In genomic region chr2:66344087-66344663, GRCh38 we compare ENCODE assay signal across 19 cellular contexts.
A peak's percentile ranks its signal among the peaks of the same experiment; 100 is the strongest.
DNase-seq lines count a peak whose midpoint lies in the region; ATAC-seq and TF ChIP-seq lines count a peak whose summit lies in the region.
"Had no signal": no experiment of that assay in that cellular context is flagged by ENCODE, and none has a peak within 500 bp of the region (broad histone marks: within the 10 kb centered on the region; RNA-seq: fewer than 3 reads in every experiment).

No MANE protein-coding gene starts in this region.

- H3K27ac ChIP-seq in A673 (ENCODE audit: low read depth, low read length, poor library complexity, severe bottlenecking) = no peak overlapping the region
- no peak overlapping the region for H3K27ac ChIP-seq in HEK293 (ENCODE audit: extremely low read depth, low read depth, low read length)
- H3K27ac ChIP-seq: BLaER1 treated with 17β-estradiol and CSF1 and Interleukin-3, amounts not matched to agents 10 nM and 100 nM; Peyer's patch; SJCRH30 had no signal

- peak; percentile 60 for ATAC-seq in esophagus mucosa
- ATAC-seq: HCT116 had no signal

- no TSS peak for BruUV-seq in A673 (replicated peaks; lab: Mats Ljungman, UMichigan)

- DNase-seq in A673 (ENCODE audit: low spot score) = peak; percentile 36
- peak; percentile 14 for DNase-seq in NCI-H69 (lab: John Stamatoyannopoulos, UW)
- DNase-seq in stimulated activated CD4-positive, alpha-beta T cell treated with anti-CD3 and anti-CD28 coated beads, Interleukin-2, amount 100 ng/mL, for 48 hours = no peak
- DNase-seq in islet precursor cell = no peak
- no peak for DNase-seq in AG08395 (ENCODE audit: low spot score)
- DNase-seq: ACHN; CD4-positive, alpha-beta memory T cell; Karpas-422; NCI-H187; NCI-H2171; NCI-H345; NCI-H526; Peyer's patch; SJCRH30; T-helper 1 cell had no signal

- H3K36me3 ChIP-seq in A673 (ENCODE audit: insufficient read depth, low read length, poor library complexity, severe bottlenecking) = no peaks in the 10 kb centered on the region
- H3K36me3 ChIP-seq in HEK293 (ENCODE audit: control insufficient read depth in 2 of 2, insufficient read depth in 1 of 2, low read length in 2 of 2) = no peaks in the 10 kb centered on the region
- H3K36me3 ChIP-seq: BLaER1 treated with 17β-estradiol and CSF1 and Interleukin-3, amounts not matched to agents 10 nM and 100 nM; Peyer's patch; SJCRH30 had no signal

- H3K9me3 ChIP-seq in A673 (ENCODE audit: low read depth, low read length, poor library complexity, severe bottlenecking) = peaks cover 7% of the 10 kb centered on the region
- H3K9me3 ChIP-seq in HEK293 (ENCODE audit: control insufficient read depth, insufficient read depth, low read depth, low read length) = no peaks in the 10 kb centered on the region
- H3K9me3 ChIP-seq: Peyer's patch, SJCRH30 had no signal

- no peaks in the 10 kb centered on the region for H3K27me3 ChIP-seq in A673 (replicated peaks; ENCODE audit: insufficient read depth, low read depth, low read length, poor library complexity)
- H3K27me3 ChIP-seq: BLaER1 treated with 17β-estradiol and CSF1 and Interleukin-3, amounts not matched to agents 10 nM and 100 nM; Peyer's patch; SJCRH30 had no signal

- intact Hi-C loops in A673 (cut with micrococcal nuclease; ENCODE audit: unreplicated experiment) = no loop called here

- TF ChIP-seq CTCF in A673 (conservative IDR thresholded peaks at IDR 0.05; ENCODE audit: low read depth, low read length) = no peak
- no peak for TF ChIP-seq CTCF in HEK293 (tag by site-specific recombination; IDR thresholded peaks at IDR 0.05)

- CTCF ChIA-PET in A673 (lab: Charles Lee) = no interaction called here
- CTCF ChIA-PET in HEK293 (lab: Yijun Ruan, JAX) = interaction anchor here (0.7 kb wide), 1 partner anchor 1442 kb away, joined by 3 read pairs; no protein-coding TSS in a partner anchor

- no peak overlapping the region for H3K4me3 ChIP-seq in A673 (ENCODE audit: low read depth, low read length, poor library complexity, severe bottlenecking)
- no peak overlapping the region for H3K4me3 ChIP-seq in HEK293 (ENCODE audit: low read depth, low read length)
- H3K4me3 ChIP-seq: BLaER1 treated with 17β-estradiol and CSF1 and Interleukin-3, amounts not matched to agents 10 nM and 100 nM; Peyer's patch; SJCRH30 had no signal

- POLR2A ChIA-PET in A673 (lab: Charles Lee; ENCODE audit: low non-redundant PET) = no interaction called here
- POLR2A ChIA-PET in HEK293 (lab: Yijun Ruan, JAX) = no interaction called here

- H3K4me1 ChIP-seq in A673 (ENCODE audit: insufficient read depth, low read length, poor library complexity, severe bottlenecking) (peaks cover 8% of the 10 kb centered on the region), HEK293 (ENCODE audit: control insufficient read depth, insufficient read depth, low read length) (no peaks in the 10 kb centered on the region)
- H3K4me1 ChIP-seq: Peyer's patch had no signal

TF ChIP-seq in HEK293, 187 proteins besides CTCF, POLR2A, EP300 and RAD21:
- TF ChIP-seq ZNF223 (tag by site-specific recombination; IDR thresholded peaks at IDR 0.05) = no peak
- no peak for TF ChIP-seq ZBTB26 (tag by site-specific recombination; optimal IDR thresholded peaks at IDR 0.05)
- TF ChIP-seq ZNF654 (tag by site-specific recombination; IDR thresholded peaks at IDR 0.05; ENCODE audit: low read depth) = no peak
- 0 out of 2 replicates have a peak, but pooled peaks have one; percentile 1 for TF ChIP-seq TRIM28 (IDR thresholded peaks at IDR 0.05; ENCODE audit: borderline replicate concordance, low read length)
- TF ChIP-seq HOXD13 (CRISPR knock-in tag; IDR thresholded peaks at IDR 0.05; ENCODE audit: borderline replicate concordance) = no peak
- TF ChIP-seq ZNF623 (tag by site-specific recombination; IDR thresholded peaks at IDR 0.05) = no peak
- no peak for TF ChIP-seq ZNF664 (tag by site-specific recombination; IDR thresholded peaks at IDR 0.05)

Comparison
In these comparisons a context has a peak if more than half of its experiments do, and no peak if none do; other contexts are left out.
1. DNase-seq: peak in A673 (single experiment) and NCI-H69 (single experiment); none in stimulated activated CD4-positive, alpha-beta T cell treated with anti-CD3 and anti-CD28 coated beads, Interleukin-2, amount 100 ng/mL, for 48 hours (0 of 2), islet precursor cell (single experiment) and AG08395 (single experiment).